24 cellular contexts compared by ENCODE assay signal in genomic region chr4:8096690-8097061, GRCh38.
"Had no signal": no experiment of that assay in that cellular context is flagged by ENCODE, and none has a peak within 500 bp of the region (broad histone marks: within the 10 kb centered on the region; RNA-seq: fewer than 3 reads in every experiment).

No MANE protein-coding gene starts in this region.

- ATAC-seq: left lobe of liver; mucosa of descending colon; stimulated activated naive B cell treated with anti-CD40 and anti-IgM and Interleukin-4, amounts not matched to agents 10 μg/mL and 1 μg/mL and 100 μg/mL, for 72 hours had no signal

- H3K27ac ChIP-seq: colonic mucosa, epithelial cell of prostate, stomach had no signal

- H3K36me3 ChIP-seq: colonic mucosa, sigmoid colon had no signal

- H3K4me1 ChIP-seq: colonic mucosa, stomach had no signal

- H3K9me3 ChIP-seq: colonic mucosa had no signal

- H3K27me3 Mint-ChIP-seq: activated naive CD8-positive, alpha-beta T cell; stimulated activated naive B cell treated with anti-CD40 and anti-IgM and Interleukin-4, amounts not matched to agents 10 μg/mL and 1 μg/mL and 100 μg/mL, for 72 hours had no signal

- H3K4me2 ChIP-seq: smooth muscle cell had no signal

- FAIRE-seq: bronchial epithelial cell, endometrium had no signal

- H3K27ac Mint-ChIP-seq: activated naive CD8-positive, alpha-beta T cell; immature natural killer cell; natural killer cell treated with Interleukin-12 subunit alpha and Interleukin-12 subunit beta and Interleukin-15 and Interleukin-18, amount 100 ng/mL, for 72 hours; stimulated activated naive B cell treated with anti-CD40 and anti-IgM and Interleukin-4, amounts not matched to agents 10 μg/mL and 1 μg/mL and 100 μg/mL, for 72 hours had no signal

- H3K4me3 ChIP-seq: colonic mucosa, mucosa of descending colon, sigmoid colon, smooth muscle cell, stomach, tibial nerve had no signal

- H3K4me3 Mint-ChIP-seq: activated naive CD8-positive, alpha-beta T cell; immature natural killer cell; natural killer cell treated with Interleukin-12 subunit alpha and Interleukin-12 subunit beta and Interleukin-15 and Interleukin-18, amount 100 ng/mL, for 72 hours; stimulated activated naive B cell treated with anti-CD40 and anti-IgM and Interleukin-4, amounts not matched to agents 10 μg/mL and 1 μg/mL and 100 μg/mL, for 72 hours had no signal

- H3K4me1 Mint-ChIP-seq: immature natural killer cell had no signal

- H3K27me3 ChIP-seq: colonic mucosa, sigmoid colon, stomach, tibial nerve had no signal

- DNase-seq: activated CD4-positive, alpha-beta T cell treated with anti-CD3 and anti-CD28 coated beads for 4 hours; activated CD4-positive, alpha-beta T cell treated with anti-CD3 and anti-CD28 coated beads, Interleukin-2, amount 50 U/mL, for 4 hours; activated CD4-positive, CD25-positive, alpha-beta regulatory T cell; activated effector memory CD4-positive, alpha-beta T cell treated with Interleukin-2 at 50 U/mL for 16 hours; activated naive CD4-positive, alpha-beta T cell treated with Interleukin-2 at 50 U/mL for 16 hours; anterior cingulate cortex; colonic mucosa; effector CD8-positive, alpha-beta T cell; hippocampal formation; immature natural killer cell; sigmoid colon; stimulated activated CD4-positive, alpha-beta T cell treated with anti-CD3 and anti-CD28 coated beads, Interleukin-15, amount 100 ng/mL, for 24 hours; stimulated activated CD4-positive, alpha-beta T cell treated with anti-CD3 and anti-CD28 coated beads, Interleukin-2, amount 100 ng/mL, for 24 hours; stimulated activated naive B cell treated with anti-CD40 and anti-IgM and Interleukin-4, amounts not matched to agents 10 μg/mL and 1 μg/mL and 100 μg/mL, for 72 hours; stomach had no signal
